10 cellular contexts compared by ENCODE assay signal in genomic region chr15:59543721-59544547, GRCh38.
DNase-seq lines count a peak whose midpoint lies in the region; ATAC-seq and TF ChIP-seq lines count a peak whose summit lies in the region.
"Had no signal": no experiment of that assay in that cellular context is flagged by ENCODE, and none has a peak within 500 bp of the region (broad histone marks: within the 10 kb centered on the region; RNA-seq: fewer than 3 reads in every experiment).

No MANE protein-coding gene starts in this region.

- H3K27ac Mint-ChIP-seq in activated CD4-positive, alpha-beta T cell treated with anti-CD3 and anti-CD28 coated beads for 36 hours, result peak overlapping the region; percentile 59

- H3K36me3 Mint-ChIP-seq in activated CD4-positive, alpha-beta T cell treated with anti-CD3 and anti-CD28 coated beads for 36 hours (ENCODE audit: low read depth), result no peaks in the 10 kb centered on the region

- H3K36me3 ChIP-seq in Peyer's patch, result no peaks in the 10 kb centered on the region
- H3K36me3 ChIP-seq: brain microvascular endothelial cell, SJCRH30 had no signal

- DNase-seq in activated CD4-positive, alpha-beta T cell treated with anti-CD3 and anti-CD28 coated beads for 36 hours, result peak; percentile 29
- DNase-seq in activated CD4-positive, alpha-beta T cell treated with anti-CD3 and anti-CD28 coated beads for 1 hour, result no peak
- DNase-seq in Peyer's patch (peak in 2 of 3 donors; percentile 63 to 66), left ventricle myocardium superior (no peak), NCI-H1105 treated with DMSO at 0.1 percent for 48 hours (lab: John Stamatoyannopoulos, UW) (no peak), DMS114 treated with DMSO at 0.1 percent for 48 hours (lab: John Stamatoyannopoulos, UW; ENCODE audit: unreplicated experiment) (no peak)
- DNase-seq in stimulated activated CD8-positive, alpha-beta memory T cell treated with anti-CD3 and anti-CD28 coated beads, Interleukin-4, amount 100 ng/mL, for 48 hours, result peak; percentile 27
- DNase-seq: brain microvascular endothelial cell, SJCRH30 had no signal

- peak overlapping the region in 1 of 4 donors; percentile 43 for H3K27ac ChIP-seq in Peyer's patch
- H3K27ac ChIP-seq: brain microvascular endothelial cell, SJCRH30 had no signal

- intact Hi-C loops in activated CD4-positive, alpha-beta T cell treated with anti-CD3 and anti-CD28 coated beads for 36 hours (cut with DNase I, micrococcal nuclease), result no loop called here
- intact Hi-C loops in left ventricle myocardium superior (cut with micrococcal nuclease), result no loop called here

- peak; percentile 64 for ATAC-seq in activated CD4-positive, alpha-beta T cell treated with anti-CD3 and anti-CD28 coated beads for 36 hours
- peak; percentile 85 for ATAC-seq in HG02885 (IDR thresholded peaks at IDR 0.05; ENCODE audit: poor library complexity, unreplicated experiment)
- no peak for ATAC-seq in left ventricle myocardium superior

- no peak for TF ChIP-seq POLR2A in Peyer's patch (IDR thresholded peaks at IDR 0.05)

- no peaks in the 10 kb centered on the region for H3K9me3 Mint-ChIP-seq in activated CD4-positive, alpha-beta T cell treated with anti-CD3 and anti-CD28 coated beads for 36 hours (ENCODE audit: low read depth)

- no peak overlapping the region for H3K4me3 ChIP-seq in Peyer's patch
- H3K4me3 ChIP-seq: SJCRH30 had no signal

- H3K27me3 Mint-ChIP-seq in activated CD4-positive, alpha-beta T cell treated with anti-CD3 and anti-CD28 coated beads for 36 hours, result peaks cover 11% of the 10 kb centered on the region

- peak overlapping the region; percentile 2 for H3K4me3 Mint-ChIP-seq in activated CD4-positive, alpha-beta T cell treated with anti-CD3 and anti-CD28 coated beads for 36 hours

- TF ChIP-seq CTCF in Peyer's patch (IDR thresholded peaks at IDR 0.05), result no peak

- CTCF ChIA-PET in activated CD4-positive, alpha-beta T cell treated with anti-CD3 and anti-CD28 coated beads for 36 hours (lab: Charles Lee), result interaction anchor here (0.8 to 2.7 kb wide), 2 partner anchors 11 to 29 kb away, joined by 3 to 11 read pairs; no protein-coding TSS in a partner anchor

- POLR2A ChIA-PET in activated CD4-positive, alpha-beta T cell treated with anti-CD3 and anti-CD28 coated beads for 36 hours (lab: Charles Lee), result no interaction called here

- H3K9me3 ChIP-seq in Peyer's patch, result no peaks in the 10 kb centered on the region

- peaks cover 8% of the 10 kb centered on the region for H3K4me1 Mint-ChIP-seq in activated CD4-positive, alpha-beta T cell treated with anti-CD3 and anti-CD28 coated beads for 36 hours

- peaks cover 0 to 9% (median 0%) of the 10 kb centered on the region in 4 donors for H3K4me1 ChIP-seq in Peyer's patch

- H3K27me3 ChIP-seq in Peyer's patch, result no peaks in the 10 kb centered on the region
- H3K27me3 ChIP-seq: brain microvascular endothelial cell, SJCRH30 had no signal

Comparison
In these comparisons a context has a peak if more than half of its experiments do, and no peak if none do; other contexts are left out.
1. DNase-seq: peak in activated CD4-positive, alpha-beta T cell treated with anti-CD3 and anti-CD28 coated beads for 36 hours (single experiment), Peyer's patch (2 of 3) and stimulated activated CD8-positive, alpha-beta memory T cell treated with anti-CD3 and anti-CD28 coated beads, Interleukin-4, amount 100 ng/mL, for 48 hours (single experiment); none in activated CD4-positive, alpha-beta T cell treated with anti-CD3 and anti-CD28 coated beads for 1 hour (single experiment), left ventricle myocardium superior (single experiment), NCI-H1105 treated with DMSO at 0.1 percent for 48 hours (single experiment) and DMS114 treated with DMSO at 0.1 percent for 48 hours (single experiment).